15 cellular contexts compared by ENCODE assay signal in the genomic region with DNA sequence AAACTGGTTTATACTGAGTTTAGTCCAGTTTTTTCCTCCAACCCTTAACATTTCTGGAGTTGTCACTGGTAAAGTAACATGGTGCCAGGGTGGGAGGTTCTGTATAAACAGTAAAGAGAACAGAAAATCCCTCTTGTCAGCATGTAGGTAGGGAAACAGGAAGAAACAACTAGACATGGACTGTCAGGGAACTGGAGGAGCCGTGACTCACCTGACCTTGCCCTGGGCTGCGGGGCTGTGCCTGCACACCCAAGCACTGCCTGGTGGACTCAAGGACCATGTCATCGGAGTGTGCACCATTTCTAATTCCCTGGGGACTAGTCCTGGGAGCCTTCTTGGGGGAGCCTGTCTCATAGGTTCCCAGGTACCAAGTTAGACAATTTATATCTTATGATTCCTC.
DNase-seq lines count a peak whose midpoint lies in the region; FAIRE-seq and TF ChIP-seq lines count a peak whose summit lies in the region.
"Had no signal": no experiment of that assay in that cellular context is flagged by ENCODE, and none has a peak within 500 bp of the region (broad histone marks: within the 10 kb centered on the region; RNA-seq: fewer than 3 reads in every experiment).

No MANE protein-coding gene starts in this region.

- DNase-seq in Daoy (ENCODE audit: low read depth) (peak; percentile 37), NCI-H2029 (lab: John Stamatoyannopoulos, UW) (peak; percentile 81), H1 (ENCODE audit: low read depth in 1 of 2, low spot score in 2 of 2) (no peak), mesenchymal stem cell (peak; percentile 75), SK-N-DZ (ENCODE audit: low spot score) (no peak), prostate gland (ENCODE audit: low spot score) (no peak), SIG-M5 (lab: John Stamatoyannopoulos, UW) (no peak)
- DNase-seq in stimulated activated CD4-positive, alpha-beta T cell treated with anti-CD3 and anti-CD28 coated beads, Interleukin-12 subunit alpha, Interleukin-12 subunit beta, amount 100 ng/mL, for 4 hours, result no peak
- DNase-seq: activated gamma-delta T cell treated with Interleukin-2 at 50 U/mL for 16 hours; hippocampal formation; pancreas; stimulated activated naive CD4-positive, alpha-beta T cell treated with Interleukin-2 at 50 U/mL for 16 hours; T-helper 17 cell had no signal

- H4K20me1 ChIP-seq in H1 (replicated peaks in 1 of 2; ENCODE audit: control insufficient read depth in 1 of 2, insufficient read depth in 2 of 2, low read length in 2 of 2), result no peaks in the 10 kb centered on the region

- H3K4me3 ChIP-seq in H1 (ENCODE audit: extremely low read depth in 1 of 4, insufficient read depth in 2 of 4, low read depth in 3 of 4, low read length in 4 of 4) (no peak overlapping the region), mesenchymal stem cell (ENCODE audit: insufficient read depth in 1 of 2, low read depth in 1 of 2, low read length in 2 of 2) (no peak overlapping the region), prostate gland (no peak overlapping the region)
- H3K4me3 ChIP-seq: pancreas, vagina had no signal

- TF ChIP-seq CTCF in H1 (IDR thresholded peaks at IDR 0.05; ENCODE audit: control extremely low read depth in 1 of 3, insufficient read depth in 1 of 3, low read depth in 1 of 3, low read length in 3 of 3), result no peak
- no peak for TF ChIP-seq CTCF in prostate gland (IDR thresholded peaks at IDR 0.05)

- WGBS in H1 (ENCODE audit: extremely low coverage in 1 of 2, insufficient coverage in 1 of 2, insufficient read length in 1 of 2, insufficient replicate concordance in 2 of 2, low coverage in 1 of 2, low lambda C conversion rate in 2 of 2, missing lambda C conversion rate in 1 of 2), 2 experiments, result 92% methylated on average over 3 of the region's 3 CpGs; no CpG with 5 or more reads in 1 of the 2 experiments
- 27% methylated on average over 3 of the region's 3 CpGs for WGBS in mesenchymal stem cell
- WGBS in prostate gland, result 76% methylated on average over 3 of the region's 3 CpGs

- H3K14ac ChIP-seq in H1 (ENCODE audit: insufficient read length) (no peak overlapping the region), mesenchymal stem cell (ENCODE audit: low read length in 2 of 2) (no peak overlapping the region)

- H3K23ac ChIP-seq in H1 (ENCODE audit: insufficient read length) (no peak overlapping the region), mesenchymal stem cell (ENCODE audit: low read length in 2 of 2) (no peak overlapping the region)

- H3K4me1 ChIP-seq in H1 (replicated peaks in 1 of 4; ENCODE audit: control insufficient read depth in 3 of 4, insufficient read depth in 4 of 4, low read length in 3 of 4) (peaks cover 2 to 15% (median 12%) of the 10 kb centered on the region in 4 experiments; a peak in 5 of 7 replicates), mesenchymal stem cell (ENCODE audit: control insufficient read depth, insufficient read depth, low read depth, low read length) (peaks cover 10% of the 10 kb centered on the region), prostate gland (replicated peaks) (no peaks in the 10 kb centered on the region)
- H3K4me1 ChIP-seq: pancreas, vagina had no signal

- FAIRE-seq in H1 (lab: Jason Lieb, UNC), result no peak
- FAIRE-seq: GM18507, pancreas had no signal

- no peak for TF ChIP-seq RAD21 in H1 (IDR thresholded peaks at IDR 0.05 in 1 of 2, conservative IDR thresholded peaks at IDR 0.05 in 1 of 2; ENCODE audit: low read depth in 2 of 2, low read length in 2 of 2)

- H2BK5ac ChIP-seq in H1 (ENCODE audit: low read depth, low read length) (no peak overlapping the region), mesenchymal stem cell (ENCODE audit: low read depth, low read length, poor library complexity, severe bottlenecking) (no peak overlapping the region)

- H3K27ac ChIP-seq in H1 (ENCODE audit: low read depth, low read length) (no peak overlapping the region), mesenchymal stem cell (ENCODE audit: low read length, poor library complexity, severe bottlenecking) (peak overlapping the region; percentile 2), prostate gland (no peak overlapping the region)
- H3K27ac ChIP-seq: pancreas, vagina had no signal

- H2BK120ac ChIP-seq in H1 (replicated peaks; ENCODE audit: low read depth, low read length) (no peak overlapping the region), mesenchymal stem cell (ENCODE audit: low read depth, low read length) (no peak overlapping the region)

- H3K79me2 ChIP-seq in H1 (ENCODE audit: control insufficient read depth in 1 of 2, insufficient read depth in 2 of 2, low read length in 2 of 2), result no peaks in the 10 kb centered on the region

- no peak overlapping the region for H3K56ac ChIP-seq in H1 (replicated peaks; ENCODE audit: insufficient read length, low read depth, low read length)

- no peak overlapping the region for H2AK5ac ChIP-seq in H1 (ENCODE audit: low read depth, low read length)
- H2AK5ac ChIP-seq in mesenchymal stem cell (ENCODE audit: low read length, severe bottlenecking), result no peak overlapping the region

- H3K9ac ChIP-seq in H1 (replicated peaks in 1 of 4; ENCODE audit: extremely low read depth in 1 of 4, low read depth in 3 of 4, low read length in 3 of 4), result no peak overlapping the region
- no peak overlapping the region for H3K9ac ChIP-seq in mesenchymal stem cell (ENCODE audit: low read length)

- POLR2A ChIA-PET in H1 (lab: Charles Lee; ENCODE audit: partially characterized antibody), result no interaction called here

- H2BK15ac ChIP-seq in H1 (ENCODE audit: low read length) (no peak overlapping the region), mesenchymal stem cell (ENCODE audit: low read depth, poor library complexity, severe bottlenecking) (no peak overlapping the region)

- TF ChIP-seq EP300 in H1 (IDR thresholded peaks at IDR 0.05; ENCODE audit: borderline replicate concordance in 1 of 2, low read depth in 2 of 2, low read length in 2 of 2), result no peak

- H3K4ac ChIP-seq in H1 (replicated peaks; ENCODE audit: insufficient read length, low read depth, low read length) (no peak overlapping the region), mesenchymal stem cell (ENCODE audit: low read depth in 1 of 2, low read length in 2 of 2) (peak overlapping the region in 1 of 2 experiments; percentile 0)

- no peaks in the 10 kb centered on the region for H3K23me2 ChIP-seq in H1 (ENCODE audit: low read depth, low read length)

- H4K8ac ChIP-seq in H1 (ENCODE audit: extremely low read depth, insufficient read depth, low read length) (no peak overlapping the region), mesenchymal stem cell (ENCODE audit: low read length) (no peak overlapping the region)

- H3K36me3 ChIP-seq in H1 (ENCODE audit: control insufficient read depth in 2 of 4, insufficient read depth in 4 of 4, low read length in 3 of 4) (no peaks in the 10 kb centered on the region), mesenchymal stem cell (ENCODE audit: control insufficient read depth in 1 of 2, insufficient read depth in 2 of 2, low read depth in 1 of 2, low read length in 2 of 2) (peaks cover 16 to 27% of the 10 kb centered on the region in 2 experiments), prostate gland (no peaks in the 10 kb centered on the region)
- H3K36me3 ChIP-seq: pancreas, vagina had no signal

- intact Hi-C loops in prostate gland (cut with DNase I), result no loop called here

- H2BK12ac ChIP-seq in H1 (ENCODE audit: low read depth, low read length) (no peak overlapping the region), mesenchymal stem cell (ENCODE audit: low read length in 2 of 2) (no peak overlapping the region)

- H2AFZ ChIP-seq in H1 (ENCODE audit: low read length) (0 out of 2 replicates have a peak overlapping the region, but pooled peaks have one; percentile 20), mesenchymal stem cell (ENCODE audit: low read depth, low read length) (no peak overlapping the region)

- TF ChIP-seq POLR2A in H1 (IDR thresholded peaks at IDR 0.05; ENCODE audit: control extremely low read depth in 1 of 2, low read depth in 2 of 2, low read length in 2 of 2), result no peak
- TF ChIP-seq POLR2A in prostate gland (IDR thresholded peaks at IDR 0.05), result no peak

- H3K79me1 ChIP-seq in H1 (ENCODE audit: low read depth, low read length) (no peaks in the 10 kb centered on the region), mesenchymal stem cell (replicated peaks; ENCODE audit: low read length, poor library complexity, severe bottlenecking) (peaks cover 23% of the 10 kb centered on the region)

- H3K18ac ChIP-seq in H1 (ENCODE audit: extremely low read depth, low read length), result no peak overlapping the region
- H3K18ac ChIP-seq in mesenchymal stem cell (ENCODE audit: low read depth in 1 of 2, low read length in 2 of 2), result no peak overlapping the region

- CTCF ChIA-PET in H1 (lab: Charles Lee; ENCODE audit: partially characterized antibody), result interaction anchor here (1.3 kb wide), 1 partner anchor 13 kb away, joined by 9 read pairs; no protein-coding TSS in a partner anchor

- H4K91ac ChIP-seq in H1 (replicated peaks; ENCODE audit: insufficient read length, low read length) (no peak overlapping the region), mesenchymal stem cell (ENCODE audit: low read length) (peak overlapping the region; percentile 52)

- H3K4me2 ChIP-seq in H1 (ENCODE audit: insufficient read depth in 1 of 2, low read depth in 2 of 2, low read length in 2 of 2) (no peak overlapping the region), mesenchymal stem cell (ENCODE audit: low read length, poor library complexity, severe bottlenecking) (no peak overlapping the region)

- H3K27me3 ChIP-seq in H1 (replicated peaks in 1 of 4; ENCODE audit: control insufficient read depth in 3 of 4, extremely low read depth in 1 of 4, insufficient read depth in 3 of 4, low read length in 3 of 4) (no peaks in the 10 kb centered on the region), mesenchymal stem cell (ENCODE audit: control insufficient read depth in 1 of 2, insufficient read depth in 1 of 2, low read length in 2 of 2) (no peaks in the 10 kb centered on the region), prostate gland (replicated peaks; ENCODE audit: insufficient read depth) (no peaks in the 10 kb centered on the region)
- H3K27me3 ChIP-seq: pancreas, vagina had no signal

- H3K9me3 ChIP-seq in H1 (ENCODE audit: insufficient read depth in 2 of 2, low read depth in 1 of 2, low read length in 1 of 2), result no peaks in the 10 kb centered on the region
- H3K9me3 ChIP-seq in mesenchymal stem cell (ENCODE audit: control insufficient read depth, low read length), result no peaks in the 10 kb centered on the region
- no peaks in the 10 kb centered on the region for H3K9me3 ChIP-seq in prostate gland
- H3K9me3 ChIP-seq: pancreas, vagina had no signal

- no peak overlapping the region for H2BK20ac ChIP-seq in H1 (ENCODE audit: low read length)

- H4K5ac ChIP-seq in H1 (ENCODE audit: insufficient read length, low read depth, low read length), result no peak overlapping the region

TF ChIP-seq in H1, 55 proteins besides CTCF, POLR2A, EP300 and RAD21 (continues in another document):
- TF ChIP-seq RFX5 (IDR thresholded peaks at IDR 0.05; ENCODE audit: borderline replicate concordance, low read depth, low read length), result no peak
- TF ChIP-seq SIN3A (conservative IDR thresholded peaks at IDR 0.05 in 1 of 2, IDR thresholded peaks at IDR 0.05 in 1 of 2; ENCODE audit: low read depth in 1 of 2, low read length in 2 of 2), result no peak
- no peak for TF ChIP-seq CBX5 (IDR thresholded peaks at IDR 0.05; ENCODE audit: low read depth, low read length)
- TF ChIP-seq ZNF274 (IDR thresholded peaks at IDR 0.05; ENCODE audit: borderline replicate concordance, extremely low read depth, low read length), result no peak
- no peak for TF ChIP-seq TAF1 (IDR thresholded peaks at IDR 0.05; ENCODE audit: low read depth, low read length)

Comparison
In these comparisons a context has a peak if more than half of its experiments do, and no peak if none do; other contexts are left out.
1. DNase-seq: peak in Daoy (single experiment), NCI-H2029 (single experiment) and mesenchymal stem cell (single experiment); none in H1 (0 of 2), stimulated activated CD4-positive, alpha-beta T cell treated with anti-CD3 and anti-CD28 coated beads, Interleukin-12 subunit alpha, Interleukin-12 subunit beta, amount 100 ng/mL, for 4 hours (single experiment), SK-N-DZ (single experiment), prostate gland (single experiment) and SIG-M5 (single experiment).